Comparison of ENCODE assay signal across 14 cellular contexts in the genomic region with DNA sequence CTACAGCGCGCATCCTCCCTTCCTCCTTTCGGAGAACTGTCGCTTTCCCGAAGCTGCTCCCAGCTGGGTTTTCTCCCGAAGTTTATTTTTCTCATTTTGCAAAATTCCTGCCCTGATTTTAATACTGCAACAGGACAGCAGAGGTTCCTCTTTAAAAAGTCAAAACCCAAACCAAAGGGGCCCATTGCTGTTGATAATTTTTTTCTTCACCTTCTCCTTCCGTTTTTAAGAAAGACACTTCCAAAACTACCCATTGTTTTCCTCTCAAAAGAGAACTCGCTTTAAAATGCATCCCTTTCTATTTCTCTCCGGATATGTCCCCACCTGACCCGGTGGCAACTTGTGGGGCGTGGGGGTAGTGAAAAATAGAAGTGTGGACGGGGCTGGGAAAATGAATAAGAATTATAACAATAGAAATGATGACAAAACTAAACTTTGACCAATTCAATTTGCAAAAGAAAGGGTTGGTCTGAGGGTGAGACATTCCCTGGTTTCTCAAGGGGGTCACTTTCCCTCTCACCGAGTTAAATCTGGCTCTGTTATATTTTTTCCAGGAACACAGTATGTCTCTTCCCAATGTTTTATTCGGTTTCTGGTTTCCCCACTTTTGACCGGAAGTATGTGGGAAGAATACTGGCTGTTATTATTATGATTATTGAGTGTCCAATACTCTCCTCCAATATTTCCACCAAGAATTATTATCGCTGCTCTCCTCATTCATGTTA. TPM values are rescaled to one million over a fixed set of nuclear protein-coding genes. Genes with fewer than 3 reads are reported as not detected.
DNase-seq lines count a peak whose midpoint lies in the region; ATAC-seq and TF ChIP-seq lines count a peak whose summit lies in the region.
"Had no signal": no experiment of that assay in that cellular context is flagged by ENCODE, and none has a peak within 500 bp of the region (broad histone marks: within the 10 kb centered on the region; RNA-seq: fewer than 3 reads in every experiment).

No MANE protein-coding gene starts in this region.

- peaks cover 10% of the 10 kb centered on the region for H3K4me1 Mint-ChIP-seq in mesothelial cell of epicardium
- peaks cover under 1% of the 10 kb centered on the region for H3K4me1 Mint-ChIP-seq in type B pancreatic cell (ENCODE audit: unreplicated experiment)
- peaks cover 8% of the 10 kb centered on the region for H3K4me1 Mint-ChIP-seq in CD14-positive monocyte

- TF ChIP-seq CTCF in heart left ventricle (IDR thresholded peaks at IDR 0.05) (no peak), dorsolateral prefrontal cortex (IDR thresholded peaks at IDR 0.05 in 54 of 56, conservative IDR thresholded peaks at IDR 0.05 in 2 of 56; ENCODE audit: low read depth in 1 of 56, partially characterized antibody in 56 of 56) (no peak), mesothelial cell of epicardium (IDR thresholded peaks at IDR 0.05; ENCODE audit: unreplicated experiment) (no peak), type B pancreatic cell (conservative IDR thresholded peaks at IDR 0.05) (no peak), CD14-positive monocyte (IDR thresholded peaks at IDR 0.05) (no peak)

- H3K27me3 ChIP-seq in heart left ventricle (peaks cover 0 to 97% (median 0%) of the 10 kb centered on the region in 9 donors), dorsolateral prefrontal cortex (peaks cover 11 to 100% (median 100%) of the 10 kb centered on the region in 45 donors)

- H3K4me3 Mint-ChIP-seq in mesothelial cell of epicardium (peak overlapping the region; percentile 61), type B pancreatic cell (peak overlapping the region; percentile 69), CD14-positive monocyte (peak overlapping the region in 1 of 2 donors; percentile 89)
- H3K4me3 Mint-ChIP-seq: nephron progenitor cell had no signal

- peak overlapping the region in 9 of 12 donors; percentile 82 to 96 (median 91) for H3K27ac ChIP-seq in heart left ventricle
- H3K27ac ChIP-seq in dorsolateral prefrontal cortex: no peak overlapping the region
- H3K27ac ChIP-seq: C4-2B had no signal

- H3K27me3 Mint-ChIP-seq in mesothelial cell of epicardium (ENCODE audit: low read depth): peaks cover 98% of the 10 kb centered on the region
- peaks cover 99% of the 10 kb centered on the region for H3K27me3 Mint-ChIP-seq in type B pancreatic cell
- peaks cover 94 to 100% (median 98%) of the 10 kb centered on the region in 3 donors for H3K27me3 Mint-ChIP-seq in CD14-positive monocyte (ENCODE audit: low read depth in 3 of 3)

- no peaks in the 10 kb centered on the region for H3K9me3 Mint-ChIP-seq in mesothelial cell of epicardium
- H3K9me3 Mint-ChIP-seq in type B pancreatic cell: no peaks in the 10 kb centered on the region
- peaks cover 0 to 47% (median 38%) of the 10 kb centered on the region in 7 donors for H3K9me3 Mint-ChIP-seq in CD14-positive monocyte
- H3K9me3 Mint-ChIP-seq: nephron progenitor cell had no signal

- peak overlapping the region; percentile 67 for H3K27ac Mint-ChIP-seq in mesothelial cell of epicardium
- H3K27ac Mint-ChIP-seq in type B pancreatic cell: no peak overlapping the region
- H3K27ac Mint-ChIP-seq in CD14-positive monocyte: no peak overlapping the region
- H3K27ac Mint-ChIP-seq: nephron progenitor cell had no signal

- H3K36me3 Mint-ChIP-seq in mesothelial cell of epicardium (no peaks in the 10 kb centered on the region), type B pancreatic cell (no peaks in the 10 kb centered on the region), CD14-positive monocyte (peaks cover 3 to 7% of the 10 kb centered on the region in 2 donors)

- intact Hi-C loops in heart left ventricle (cut with DNase I): loop anchor here in 4 of 10 donors (5.0 to 10.0 kb wide), 5 partner anchors 37 to 67 kb away; no protein-coding TSS in a partner anchor
- intact Hi-C loops in Right ventricle myocardium inferior (cut with DNase I): loop anchor here (5.0 kb wide), 3 partner anchors 43 to 238 kb away; no protein-coding TSS in a partner anchor
- intact Hi-C loops in dorsolateral prefrontal cortex (cut with DNase I): no loop called here
- intact Hi-C loops in CD14-positive monocyte (cut with micrococcal nuclease): no loop called here

- H3K4me1 ChIP-seq in heart left ventricle: peaks cover 0 to 29% (median 12%) of the 10 kb centered on the region in 12 donors

- no peaks in the 10 kb centered on the region for H3K9me3 ChIP-seq in heart left ventricle

- ATAC-seq in heart left ventricle (no peak), Right ventricle myocardium inferior (no peak)

- DNase-seq in heart left ventricle (no peak), Right ventricle myocardium inferior (ENCODE audit: missing footprints) (no peak), dorsolateral prefrontal cortex (no peak), mesothelial cell of epicardium (ENCODE audit: low spot score in 2 of 2, unreplicated experiment in 2 of 2) (no peak), type B pancreatic cell (ENCODE audit: extremely low spot score, unreplicated experiment) (no peak), NCI-H345 (lab: John Stamatoyannopoulos, UW) (no peak), CD14-positive monocyte (ENCODE audit: low spot score) (no peak), NCI-H1417 (lab: John Stamatoyannopoulos, UW) (no peak)
- DNase-seq: activated CD8-positive, alpha-beta memory T cell treated with anti-CD3 and anti-CD28 coated beads for 24 hours; nephron progenitor cell had no signal

- H3K36me3 ChIP-seq in heart left ventricle: no peaks in the 10 kb centered on the region

- H3K4me3 ChIP-seq in heart left ventricle (peak overlapping the region; percentile 15 to 88 (median 65)), dorsolateral prefrontal cortex (peak overlapping the region in 31 of 59 donors; percentile 19 to 68 (median 50))

- TF ChIP-seq POLR2A in heart left ventricle (IDR thresholded peaks at IDR 0.05): no peak

- 27 to 41% (median 34%) methylated on average over 16 of the region's 16 CpGs for WGBS in heart left ventricle, 4 donors

RNA-seq across cellular contexts. Expression of gene TBX5, which starts 4.0 kb away (rescaled TPM):
- total RNA-seq in heart left ventricle: 10 to 100 TPM; 33.6 to 74.5 (median 44.9) TPM
- polyA plus RNA-seq in heart left ventricle: 10 to 100 TPM in 1 of 2 donors, 1 to 10 TPM in 1; 8.1 to 21.3 TPM
- total RNA-seq in Right ventricle myocardium inferior: 55.8 TPM
- total RNA-seq in dorsolateral prefrontal cortex: 1 to 10 TPM in 4 of 120 experiments, under 1 TPM in 22, not detected in 94; 0.13 to 1.6 (median 0.37) TPM
- total RNA-seq in mesothelial cell of epicardium: 8.4 to 9.7 TPM (median 9.3 TPM) in 3 replicates
- 1.4 and 10.7 TPM in 2 replicates for total RNA-seq in type B pancreatic cell (ENCODE audit: low replicate concordance)
- polyA plus RNA-seq in CD14-positive monocyte: not detected
- total RNA-seq: LHCN-M2; OCI-LY7; T-helper 1 cell treated with Interleukin-12 subunit alpha and Interleukin-12 subunit beta and Interleukin-4 antibody, amounts not matched to agents 30 ng/mL and 1 ng/mL, for 36 hours had no signal

Comparison
In these comparisons a context has a peak if more than half of its experiments do, and no peak if none do; other contexts are left out.
1. H3K27ac ChIP-seq: peak in heart left ventricle (9 of 12); none in dorsolateral prefrontal cortex (0 of 59).